ENCODE assay signal across 21 cellular contexts in the genomic region with DNA sequence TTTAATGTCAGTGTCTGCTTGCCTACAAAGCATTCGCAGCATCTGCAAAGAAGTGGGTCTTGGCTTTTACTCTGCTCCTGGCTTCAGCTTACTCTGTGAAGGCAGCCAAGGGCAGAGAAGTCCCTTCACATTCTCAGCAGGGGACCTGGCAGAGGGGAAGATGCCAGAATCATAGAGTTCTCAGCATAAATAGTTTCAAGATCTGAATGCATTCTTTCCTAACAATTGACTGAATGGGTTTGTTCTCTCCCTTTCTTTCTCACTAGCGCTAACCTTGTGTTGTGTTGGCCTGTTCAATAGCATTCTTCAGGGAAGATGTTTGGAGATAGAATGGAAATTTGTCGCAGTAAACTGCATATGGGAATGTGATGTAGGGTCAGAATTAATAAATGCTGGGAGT.
DNase-seq lines count a peak whose midpoint lies in the region; ATAC-seq and TF ChIP-seq lines count a peak whose summit lies in the region.
"Had no signal": no experiment of that assay in that cellular context is flagged by ENCODE, and none has a peak within 500 bp of the region (broad histone marks: within the 10 kb centered on the region; RNA-seq: fewer than 3 reads in every experiment).

No MANE protein-coding gene starts in this region.

- intact Hi-C loops in activated CD8-positive, alpha-beta T cell treated with anti-CD3 and anti-CD28 coated beads for 36 hours (cut with micrococcal nuclease), result no loop called here

- H3K9me3 ChIP-seq in HAP-1 (no peaks in the 10 kb centered on the region), adipocyte (ENCODE audit: control insufficient read depth, low read length) (no peaks in the 10 kb centered on the region)
- H3K9me3 ChIP-seq: BLaER1 treated with 17β-estradiol and CSF1 and Interleukin-3, amounts not matched to agents 10 nM and 100 nM; gastrocnemius medialis; prostate gland; SJSA1; thoracic aorta had no signal

- no peaks in the 10 kb centered on the region for H3K36me3 Mint-ChIP-seq in activated CD8-positive, alpha-beta T cell treated with anti-CD3 and anti-CD28 coated beads for 36 hours (ENCODE audit: low read depth)
- H3K36me3 Mint-ChIP-seq: naive thymus-derived CD4-positive, alpha-beta T cell had no signal

- H3K36me3 ChIP-seq in HAP-1 (replicated peaks) (no peaks in the 10 kb centered on the region), adipocyte (ENCODE audit: control insufficient read depth, insufficient read depth, low read length, severe bottlenecking) (no peaks in the 10 kb centered on the region)
- H3K36me3 ChIP-seq: BLaER1 treated with 17β-estradiol and CSF1 and Interleukin-3, amounts not matched to agents 10 nM and 100 nM; gastrocnemius medialis; prostate gland; SJSA1; thoracic aorta had no signal

- H3K27me3 ChIP-seq in HAP-1 (ENCODE audit: low read depth) (peaks cover 8% of the 10 kb centered on the region), adipocyte (replicated peaks; ENCODE audit: control insufficient read depth, insufficient read depth, low read length) (peaks cover 13% of the 10 kb centered on the region)
- H3K27me3 ChIP-seq: BLaER1 treated with 17β-estradiol and CSF1 and Interleukin-3, amounts not matched to agents 10 nM and 100 nM; gastrocnemius medialis had no signal

- H3K9ac ChIP-seq in adipocyte (ENCODE audit: low read length), result no peak overlapping the region
- H3K9ac ChIP-seq: BLaER1 treated with 17β-estradiol and CSF1 and Interleukin-3, amounts not matched to agents 10 nM and 100 nM had no signal

- no peak overlapping the region for H3K27ac Mint-ChIP-seq in activated CD8-positive, alpha-beta T cell treated with anti-CD3 and anti-CD28 coated beads for 36 hours
- H3K27ac Mint-ChIP-seq: naive thymus-derived CD4-positive, alpha-beta T cell had no signal

- H3K4me1 ChIP-seq in HAP-1, result peaks cover 4% of the 10 kb centered on the region
- peaks cover 3% of the 10 kb centered on the region for H3K4me1 ChIP-seq in adipocyte (ENCODE audit: control insufficient read depth, insufficient read depth, low read length)
- H3K4me1 ChIP-seq: BLaER1 treated with 17β-estradiol and CSF1 and Interleukin-3, amounts not matched to agents 10 nM and 100 nM; gastrocnemius medialis; prostate gland; SJSA1 had no signal

- no peak for TF ChIP-seq CTCF in activated CD8-positive, alpha-beta T cell treated with anti-CD3 and anti-CD28 coated beads for 36 hours (IDR thresholded peaks at IDR 0.05)

- POLR2A ChIA-PET in activated CD8-positive, alpha-beta T cell treated with anti-CD3 and anti-CD28 coated beads for 36 hours (lab: Charles Lee), result no interaction called here

- DNase-seq in HAP-1 (ENCODE audit: low spot score in 2 of 2) (peak; percentile 51 to 65), adipocyte (ENCODE audit: low read depth) (peak; percentile 55), fibroblast of the conjunctiva (ENCODE audit: low read depth) (peak; percentile 6), retina (peak; percentile 25), NCI-H1930 (lab: John Stamatoyannopoulos, UW) (no peak), foreskin melanocyte (no peak)
- DNase-seq in activated CD8-positive, alpha-beta T cell treated with anti-CD3 and anti-CD28 coated beads for 36 hours, result no peak
- DNase-seq: activated effector memory CD4-positive, alpha-beta T cell treated with Interleukin-2 at 50 U/mL for 16 hours; gastrocnemius medialis; naive thymus-derived CD4-positive, alpha-beta T cell; NCI-H2171; NCI-H748 treated with DMSO at 0.1 percent for 48 hours; PC-9 had no signal

- in situ Hi-C loops in HAP-1 (cut with MboI; ENCODE audit: low sequenced_read_pairs), result no loop called here

- CTCF ChIA-PET in activated CD8-positive, alpha-beta T cell treated with anti-CD3 and anti-CD28 coated beads for 36 hours (lab: Charles Lee), result interaction anchor here (1.0 to 1.9 kb wide), 2 partner anchors 13 to 491 kb away, joined by 3 to 4 read pairs; no protein-coding TSS in a partner anchor

- H3K9me3 Mint-ChIP-seq in activated CD8-positive, alpha-beta T cell treated with anti-CD3 and anti-CD28 coated beads for 36 hours, result no peaks in the 10 kb centered on the region
- H3K9me3 Mint-ChIP-seq: naive thymus-derived CD4-positive, alpha-beta T cell had no signal

- peaks cover 20% of the 10 kb centered on the region for H3K27me3 Mint-ChIP-seq in activated CD8-positive, alpha-beta T cell treated with anti-CD3 and anti-CD28 coated beads for 36 hours

- H3K4me1 Mint-ChIP-seq in activated CD8-positive, alpha-beta T cell treated with anti-CD3 and anti-CD28 coated beads for 36 hours (ENCODE audit: low read depth), result no peaks in the 10 kb centered on the region
- H3K4me1 Mint-ChIP-seq: naive thymus-derived CD4-positive, alpha-beta T cell had no signal

- H3K4me3 ChIP-seq in HAP-1 (no peak overlapping the region), adipocyte (ENCODE audit: low read length) (no peak overlapping the region)
- H3K4me3 ChIP-seq: BLaER1 treated with 17β-estradiol and CSF1 and Interleukin-3, amounts not matched to agents 10 nM and 100 nM; gastrocnemius medialis; GM12878; lung; PC-9; prostate gland; SJSA1; thoracic aorta had no signal

- no peak overlapping the region for H3K4me3 Mint-ChIP-seq in activated CD8-positive, alpha-beta T cell treated with anti-CD3 and anti-CD28 coated beads for 36 hours
- H3K4me3 Mint-ChIP-seq: naive thymus-derived CD4-positive, alpha-beta T cell had no signal

- ATAC-seq in activated CD8-positive, alpha-beta T cell treated with anti-CD3 and anti-CD28 coated beads for 36 hours, result no peak
- ATAC-seq in HG03521 (IDR thresholded peaks at IDR 0.05; ENCODE audit: unreplicated experiment), result no peak
- ATAC-seq: activated CD4-positive, CD25-positive, alpha-beta regulatory T cell treated with anti-CD3 and anti-CD28 coated beads, Interleukin-2, amount 50 U/mL, for 24 hours; gastrocnemius medialis; GM12878; naive thymus-derived CD4-positive, alpha-beta T cell had no signal

Comparison
In these comparisons a context has a peak if more than half of its experiments do, and no peak if none do; other contexts are left out.
1. DNase-seq: peak in HAP-1 (2 of 2), adipocyte (single experiment), fibroblast of the conjunctiva (single experiment) and retina (single experiment); none in activated CD8-positive, alpha-beta T cell treated with anti-CD3 and anti-CD28 coated beads for 36 hours (single experiment), NCI-H1930 (0 of 2) and foreskin melanocyte (single experiment).